ENCODE assay signal across 13 cellular contexts in genomic region chr17:4195306-4195705, GRCh38. TPM values are rescaled to one million over a fixed set of nuclear protein-coding genes. Genes with fewer than 3 reads are reported as not detected.
DNase-seq lines count a peak whose midpoint lies in the region; ATAC-seq, FAIRE-seq and TF ChIP-seq lines count a peak whose summit lies in the region.
"Had no signal": no experiment of that assay in that cellular context is flagged by ENCODE, and none has a peak within 500 bp of the region (broad histone marks: within the 10 kb centered on the region; RNA-seq: fewer than 3 reads in every experiment).

No MANE protein-coding gene starts in this region.

- peak; percentile 23 for ATAC-seq in left ventricle myocardium superior
- no peak for ATAC-seq in HG03196 (IDR thresholded peaks at IDR 0.05; ENCODE audit: unreplicated experiment)
- no peak for ATAC-seq in HG03135 (IDR thresholded peaks at IDR 0.05; ENCODE audit: unreplicated experiment)

- H3K9me3 ChIP-seq in astrocyte (ENCODE audit: insufficient read depth, low read depth, low read length) (no peaks in the 10 kb centered on the region), mesodermal cell (ENCODE audit: control insufficient read depth, low read length) (no peaks in the 10 kb centered on the region), vagina (no peaks in the 10 kb centered on the region)
- H3K9me3 ChIP-seq: MG63 had no signal

- H3K27ac ChIP-seq in astrocyte (ENCODE audit: low read depth, low read length) (peak overlapping the region; percentile 92), mesodermal cell (ENCODE audit: low read depth, low read length, severe bottlenecking) (peak overlapping the region; percentile 69), vagina (peak overlapping the region; percentile 46)

- H3K27ac Mint-ChIP-seq in astrocyte (ENCODE audit: unreplicated experiment) = peak overlapping the region; percentile 43

- no peak overlapping the region for H3K4me3 Mint-ChIP-seq in astrocyte (ENCODE audit: unreplicated experiment)
- H3K4me3 Mint-ChIP-seq: central memory CD8-positive, alpha-beta T cell had no signal

- H3K9me3 Mint-ChIP-seq in astrocyte (ENCODE audit: unreplicated experiment) = no peaks in the 10 kb centered on the region
- H3K9me3 Mint-ChIP-seq: central memory CD8-positive, alpha-beta T cell had no signal

- whole genome bisulfite sequencing in mesodermal cell (ENCODE audit: insufficient coverage in 2 of 2), 2 experiments = 91 to 93% methylated on average over 7 to 8 of the region's 10 CpGs

- intact Hi-C loops in left ventricle myocardium superior (cut with micrococcal nuclease) (no loop called here), cardiac septum (cut with DNase I) (no loop called here), vagina (cut with DNase I) (no loop called here)

- H2AFZ ChIP-seq in astrocyte (ENCODE audit: low read depth, low read length) = no peak overlapping the region

- H3K4me1 ChIP-seq in astrocyte (ENCODE audit: insufficient read depth, low read length) = peaks cover 20% of the 10 kb centered on the region
- H3K4me1 ChIP-seq in mesodermal cell (ENCODE audit: control insufficient read depth, insufficient read depth, low read length, poor library complexity, severe bottlenecking) = peaks cover 18% of the 10 kb centered on the region
- H3K4me1 ChIP-seq in vagina = peaks cover 12% of the 10 kb centered on the region

- no peaks in the 10 kb centered on the region for H3K27me3 ChIP-seq in astrocyte (ENCODE audit: insufficient read depth, low read length)
- H3K27me3 ChIP-seq in vagina = no peaks in the 10 kb centered on the region
- H3K27me3 ChIP-seq: MG63 had no signal

- H3K4me3 ChIP-seq in astrocyte (ENCODE audit: insufficient read depth, low read depth, low read length) (peak overlapping the region; percentile 40), mesodermal cell (ENCODE audit: extremely low read depth, insufficient read depth, low read length, poor library complexity, severe bottlenecking) (no peak overlapping the region), vagina (no peak overlapping the region)
- H3K4me3 ChIP-seq: MG63 had no signal

- H3K9ac ChIP-seq in astrocyte (ENCODE audit: low read length) = peak overlapping the region; percentile 83

- H3K36me3 ChIP-seq in astrocyte (ENCODE audit: insufficient read depth, low read length) (peaks cover 11% of the 10 kb centered on the region), mesodermal cell (ENCODE audit: control insufficient read depth, insufficient read depth, low read length) (peaks cover 68% of the 10 kb centered on the region), vagina (peaks cover 0 to 25% of the 10 kb centered on the region in 2 donors)
- H3K36me3 ChIP-seq: MG63 had no signal

- peaks cover 15% of the 10 kb centered on the region for H3K4me1 Mint-ChIP-seq in astrocyte (ENCODE audit: low read depth, unreplicated experiment)

- no peaks in the 10 kb centered on the region for H3K27me3 Mint-ChIP-seq in astrocyte (ENCODE audit: low read depth, unreplicated experiment)
- H3K27me3 Mint-ChIP-seq: central memory CD8-positive, alpha-beta T cell had no signal

- peaks cover 12% of the 10 kb centered on the region for H3K36me3 Mint-ChIP-seq in astrocyte (ENCODE audit: low read depth, unreplicated experiment)

- TF ChIP-seq CTCF in astrocyte (IDR thresholded peaks at IDR 0.05; ENCODE audit: insufficient read depth, low read depth, low read length) (no peak), vagina (IDR thresholded peaks at IDR 0.05) (no peak)

- FAIRE-seq in astrocyte (lab: Jason Lieb, UNC) = no peak

- H3K79me2 ChIP-seq in astrocyte (ENCODE audit: insufficient read depth, low read length) = no peaks in the 10 kb centered on the region

- H4K20me1 ChIP-seq in astrocyte (ENCODE audit: insufficient read depth, low read length) = peaks cover 24% of the 10 kb centered on the region

- DNase-seq in left ventricle myocardium superior (no peak), cardiac septum (ENCODE audit: low spot score) (no peak), astrocyte (ENCODE audit: low read depth) (peak; percentile 92), vagina (ENCODE audit: extremely low spot score in 2 of 2) (no peak), NCI-H1105 (lab: John Stamatoyannopoulos, UW) (no peak)
- DNase-seq: mesendoderm; MG63; NCI-H345; stimulated activated CD4-positive, alpha-beta T cell treated with anti-CD3 and anti-CD28 coated beads, Interleukin-1b, Interleukin-23, amount 100 ng/mL, for 48 hours had no signal

- TF ChIP-seq POLR2A in vagina (IDR thresholded peaks at IDR 0.05) = no peak

- H3K4me2 ChIP-seq in astrocyte (ENCODE audit: low read length) = peak overlapping the region; percentile 83

RNA-seq across cellular contexts. Expression of gene CYB5D2, which starts 52.3 kb away (rescaled TPM):
- total RNA-seq in left ventricle myocardium superior (6.8 TPM), cardiac septum (11.1 TPM), astrocyte (10.8 and 15.4 TPM in 2 replicates), vagina (15.7 TPM)
- 13.6 TPM for polyA plus RNA-seq in mesodermal cell (2013, experiment 1 of 2)
- 14.9 TPM for polyA plus RNA-seq in mesodermal cell (2013, experiment 2 of 2)

RNA-seq across cellular contexts. Expression of gene ZZEF1, which starts 52.5 kb away (rescaled TPM):
- total RNA-seq in left ventricle myocardium superior = 33.5 TPM
- 36.9 TPM for total RNA-seq in cardiac septum
- 31.8 and 32.7 TPM in 2 replicates for total RNA-seq in astrocyte
- 15.8 TPM for polyA plus RNA-seq in mesodermal cell (2013, experiment 1 of 2)
- 12.4 TPM for polyA plus RNA-seq in mesodermal cell (2013, experiment 2 of 2)
- 56.7 TPM for total RNA-seq in vagina
